Comparison of ENCODE assay signal across 22 cellular contexts in genomic region chr3:41222012-41222411, GRCh38. TPM values are rescaled to one million over a fixed set of nuclear protein-coding genes. Genes with fewer than 3 reads are reported as not detected.
DNase-seq lines count a peak whose midpoint lies in the region; ATAC-seq and TF ChIP-seq lines count a peak whose summit lies in the region.
"Had no signal": no experiment of that assay in that cellular context is flagged by ENCODE, and none has a peak within 500 bp of the region (broad histone marks: within the 10 kb centered on the region; RNA-seq: fewer than 3 reads in every experiment).

No MANE protein-coding gene starts in this region.

- intact Hi-C loops in left ventricle myocardium superior (cut with micrococcal nuclease): no loop called here

- H3K4me2 ChIP-seq in smooth muscle cell: no peak overlapping the region

- WGBS in smooth muscle cell (ENCODE audit: low lambda C conversion rate): 87% methylated on average over 2 of the region's 2 CpGs

- no peaks in the 10 kb centered on the region for H3K9me3 ChIP-seq in right atrium auricular region
- no peaks in the 10 kb centered on the region for H3K9me3 ChIP-seq in smooth muscle cell (replicated peaks; ENCODE audit: low read depth)
- H3K9me3 ChIP-seq: esophagus squamous epithelium, sigmoid colon, testis had no signal

- H3K27me3 ChIP-seq in right atrium auricular region (no peaks in the 10 kb centered on the region), smooth muscle cell (ENCODE audit: low read depth) (no peaks in the 10 kb centered on the region)
- H3K27me3 ChIP-seq: esophagus squamous epithelium, sigmoid colon, testis had no signal

- H3K9me3 Mint-ChIP-seq in activated T-helper 17 cell treated with anti-CD3 and anti-CD28 coated beads, Interleukin-2, amount 50 U/mL, for 72 hours: no peaks in the 10 kb centered on the region
- H3K9me3 Mint-ChIP-seq: activated B cell treated with CpG ODN at 0.5 μM for 24 hours, mesothelial cell of epicardium had no signal

- no peak overlapping the region for H2AFZ ChIP-seq in smooth muscle cell (ENCODE audit: low read depth)

- H3K4me1 ChIP-seq in right atrium auricular region (peaks cover 0 to 76% of the 10 kb centered on the region in 2 donors), smooth muscle cell (ENCODE audit: low read depth) (peaks cover 3% of the 10 kb centered on the region)

- DNase-seq in left ventricle myocardium superior (no peak), right atrium auricular region (ENCODE audit: low spot score) (no peak), left lobe of liver (ENCODE audit: low spot score) (no peak), smooth muscle cell (lab: John Stamatoyannopoulos, UW; ENCODE audit: unreplicated experiment) (no peak), medulla oblongata (ENCODE audit: extremely low spot score) (no peak), epidermal melanocyte (ENCODE audit: insufficient read length, low spot score) (no peak)
- DNase-seq: activated B cell treated with CpG ODN at 0.5 μM for 24 hours; activated gamma-delta T cell; dermis blood vessel endothelial cell; esophagus squamous epithelium; glutamatergic neuron; NCI-H187; NCI-H446; nucleus accumbens; Right ventricle myocardium superior; sigmoid colon; stimulated activated CD4-positive, alpha-beta T cell treated with anti-CD3 and anti-CD28 coated beads, Interleukin-2, amount 100 ng/mL, for 48 hours; T-helper 1 cell; testis had no signal

- H3K9ac ChIP-seq in smooth muscle cell (ENCODE audit: low read depth): no peak overlapping the region

- peak; percentile 12 for ATAC-seq in left ventricle myocardium superior
- peak; percentile 23 for ATAC-seq in activated T-helper 17 cell treated with anti-CD3 and anti-CD28 coated beads, Interleukin-2, amount 50 U/mL, for 72 hours (replicated peaks)
- ATAC-seq in left lobe of liver: peak; percentile 46
- no peak for ATAC-seq in GM18517 (IDR thresholded peaks at IDR 0.05; ENCODE audit: unreplicated experiment)

- peaks cover 62% of the 10 kb centered on the region for H3K36me3 Mint-ChIP-seq in activated T-helper 17 cell treated with anti-CD3 and anti-CD28 coated beads, Interleukin-2, amount 50 U/mL, for 72 hours (ENCODE audit: low read depth)

- peaks cover 27% of the 10 kb centered on the region for H3K36me3 ChIP-seq in right atrium auricular region
- H3K36me3 ChIP-seq in smooth muscle cell (ENCODE audit: low read depth): peaks cover 27% of the 10 kb centered on the region

- peak overlapping the region; percentile 42 for H3K4me3 Mint-ChIP-seq in activated T-helper 17 cell treated with anti-CD3 and anti-CD28 coated beads, Interleukin-2, amount 50 U/mL, for 72 hours
- H3K4me3 Mint-ChIP-seq: activated B cell treated with CpG ODN at 0.5 μM for 24 hours, mesothelial cell of epicardium had no signal

- H3K27ac ChIP-seq in right atrium auricular region (no peak overlapping the region), smooth muscle cell (ENCODE audit: low read depth) (peak overlapping the region; percentile 53)
- H3K27ac ChIP-seq: esophagus squamous epithelium, sigmoid colon, testis had no signal

- peaks cover 100% of the 10 kb centered on the region for H3K79me2 ChIP-seq in smooth muscle cell (ENCODE audit: low read depth)

- no peak for TF ChIP-seq CTCF in right atrium auricular region (IDR thresholded peaks at IDR 0.05)
- TF ChIP-seq CTCF in smooth muscle cell (IDR thresholded peaks at IDR 0.05; ENCODE audit: borderline replicate concordance, insufficient read depth, poor library complexity, severe bottlenecking): no peak

- H4K20me1 ChIP-seq in smooth muscle cell (ENCODE audit: low read depth): peaks cover 100% of the 10 kb centered on the region

- no peak overlapping the region for H3K4me3 ChIP-seq in right atrium auricular region
- no peak overlapping the region for H3K4me3 ChIP-seq in smooth muscle cell
- H3K4me3 ChIP-seq: esophagus squamous epithelium, sigmoid colon, testis had no signal

- peaks cover 20% of the 10 kb centered on the region for H3F3A ChIP-seq in smooth muscle cell (ENCODE audit: low read depth)

- H3K4me1 Mint-ChIP-seq in activated T-helper 17 cell treated with anti-CD3 and anti-CD28 coated beads, Interleukin-2, amount 50 U/mL, for 72 hours: peaks cover 50% of the 10 kb centered on the region

- H3K27me3 Mint-ChIP-seq in activated T-helper 17 cell treated with anti-CD3 and anti-CD28 coated beads, Interleukin-2, amount 50 U/mL, for 72 hours: no peaks in the 10 kb centered on the region
- H3K27me3 Mint-ChIP-seq: activated B cell treated with CpG ODN at 0.5 μM for 24 hours had no signal

- H3K27ac Mint-ChIP-seq in activated T-helper 17 cell treated with anti-CD3 and anti-CD28 coated beads, Interleukin-2, amount 50 U/mL, for 72 hours: peak overlapping the region; percentile 84
- H3K27ac Mint-ChIP-seq: activated B cell treated with CpG ODN at 0.5 μM for 24 hours had no signal

RNA-seq across cellular contexts. Expression of gene CTNNB1, which starts 22.7 kb away (rescaled TPM):
- total RNA-seq in left ventricle myocardium superior (145 TPM), right atrium auricular region (100 to 1,000 TPM; 156 to 261 TPM), left lobe of liver (157 TPM), smooth muscle cell (854 and 957 TPM in 2 replicates)
- 100 to 1,000 TPM; 109 to 150 TPM for total RNA-seq in activated T-helper 17 cell treated with anti-CD3 and anti-CD28 coated beads, Interleukin-2, amount 50 U/mL, for 72 hours
- polyA plus RNA-seq in smooth muscle cell: 162 and 167 TPM in 2 replicates
